ENCODE assay signal across 6 cellular contexts in the genomic region with DNA sequence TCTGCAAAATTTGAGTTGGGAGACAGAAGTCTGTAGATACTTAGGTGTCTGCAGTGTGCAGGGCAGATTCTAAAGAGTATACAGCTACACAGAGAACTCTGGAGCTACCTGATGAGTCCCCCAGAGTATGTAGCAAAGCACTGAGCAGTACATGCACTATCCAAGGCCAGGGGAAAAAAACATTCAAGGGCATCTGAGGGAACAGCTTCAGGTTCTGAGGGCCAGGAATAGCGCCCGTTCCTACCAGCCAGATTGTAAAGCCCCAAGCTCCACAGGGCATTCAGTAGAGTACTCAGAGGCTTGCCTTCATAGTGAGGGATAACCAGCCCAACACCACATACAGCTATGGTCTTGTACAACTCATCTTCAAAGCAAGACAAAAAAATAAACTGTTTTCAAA. TPM values are rescaled to one million over a fixed set of nuclear protein-coding genes. Genes with fewer than 3 reads are reported as not detected.
DNase-seq lines count a peak whose midpoint lies in the region; ATAC-seq, FAIRE-seq and TF ChIP-seq lines count a peak whose summit lies in the region.
"Not testable (repeated sequence)": the region's sequence is repeated elsewhere in the genome, so short reads cannot be mapped to it uniquely, and the experiment has no call there.

No MANE protein-coding gene starts in this region.

- not testable (repeated sequence) for H3K4me1 Mint-ChIP-seq in astrocyte (ENCODE audit: low read depth, unreplicated experiment)

- H3K9me3 ChIP-seq in A549; astrocyte (ENCODE audit: insufficient read depth, low read depth, low read length); body of pancreas; pancreas: not testable (repeated sequence)

- not testable (repeated sequence) for TF ChIP-seq RAD21 in A549 (conservative IDR thresholded peaks at IDR 0.05 in 1 of 2, IDR thresholded peaks at IDR 0.05 in 1 of 2)

- not testable (repeated sequence) for H3K4me3 ChIP-seq in A549; astrocyte (ENCODE audit: insufficient read depth, low read depth, low read length); body of pancreas; pancreas

- TF ChIP-seq POLR2A in A549 (IDR thresholded peaks at IDR 0.05; ENCODE audit: low read length); body of pancreas (IDR thresholded peaks at IDR 0.05): not testable (repeated sequence)

- CTCF ChIA-PET in A549 (lab: Yijun Ruan, JAX), result not testable (repeated sequence)

- DNase-seq in A549 (ENCODE audit: low read depth in 1 of 2, low spot score in 1 of 2); astrocyte (ENCODE audit: low read depth); Right ventricle myocardium superior; left ventricle myocardium superior: not testable (repeated sequence)
- DNase-seq in body of pancreas, result peak in 3 of 4 donors; percentile 35 to 68 (median 59)
- DNase-seq in pancreas, result peak in 2 of 6 donors; percentile 15 to 35

- peak; percentile 54 for FAIRE-seq in A549 (lab: Jason Lieb, UNC)
- peak; percentile 34 for FAIRE-seq in astrocyte (lab: Jason Lieb, UNC)
- not testable (repeated sequence) for FAIRE-seq in pancreas (lab: Jason Lieb, UNC)

- H3K4me1 ChIP-seq in A549; astrocyte (ENCODE audit: insufficient read depth, low read length); body of pancreas; pancreas: not testable (repeated sequence)

- H3K27me3 Mint-ChIP-seq in astrocyte (ENCODE audit: low read depth, unreplicated experiment), result not testable (repeated sequence)

- H3K27ac Mint-ChIP-seq in astrocyte (ENCODE audit: unreplicated experiment), result not testable (repeated sequence)

- intact Hi-C loops in body of pancreas (cut with DNase I); Right ventricle myocardium superior (cut with DNase I); left ventricle myocardium superior (cut with micrococcal nuclease); pancreas (cut with DNase I): not testable (repeated sequence)

- H3K9me3 Mint-ChIP-seq in astrocyte (ENCODE audit: unreplicated experiment), result not testable (repeated sequence)

- not testable (repeated sequence) for H3K27ac ChIP-seq in A549; astrocyte (ENCODE audit: low read depth, low read length); body of pancreas; pancreas

- no CpG with 5 or more reads among the region's 2 CpGs for WGBS in A549 (ENCODE audit: missing lambda C conversion rate)
- 52 to 100% methylated on average over 1 to 2 of the region's 2 CpGs for WGBS in body of pancreas, 2 donors
- 48 to 49% methylated on average over 2 of the region's 2 CpGs for WGBS in pancreas, 2 donors

- H3K79me2 ChIP-seq in astrocyte (ENCODE audit: insufficient read depth, low read length), result not testable (repeated sequence)

- H2AFZ ChIP-seq in astrocyte (ENCODE audit: low read depth, low read length), result not testable (repeated sequence)

- not testable (repeated sequence) for H3K9ac ChIP-seq in astrocyte (ENCODE audit: low read length)

- not testable (repeated sequence) for H3K36me3 ChIP-seq in astrocyte (ENCODE audit: insufficient read depth, low read length); body of pancreas (replicated peaks in 1 of 2; ENCODE audit: insufficient read depth in 1 of 2, low read depth in 2 of 2); pancreas

- not testable (repeated sequence) for TF ChIP-seq CTCF in A549 (IDR thresholded peaks at IDR 0.05); astrocyte (IDR thresholded peaks at IDR 0.05; ENCODE audit: insufficient read depth, low read depth, low read length); body of pancreas (IDR thresholded peaks at IDR 0.05); pancreas (IDR thresholded peaks at IDR 0.05)

- POLR2A ChIA-PET in A549 (lab: Yijun Ruan, JAX), result not testable (repeated sequence)

- ATAC-seq in A549, result not testable (repeated sequence)
- ATAC-seq in body of pancreas (peak; percentile 86), Right ventricle myocardium superior (ENCODE audit: poor library complexity) (peak; percentile 52), left ventricle myocardium superior (peak; percentile 64), pancreas (peak in 3 of 4 donors; percentile 66 to 98 (median 89))

- not testable (repeated sequence) for TF ChIP-seq EP300 in A549 (IDR thresholded peaks at IDR 0.05)

- not testable (repeated sequence) for H3K27me3 ChIP-seq in astrocyte (ENCODE audit: insufficient read depth, low read length); body of pancreas; pancreas

- not testable (repeated sequence) for H3K36me3 Mint-ChIP-seq in astrocyte (ENCODE audit: low read depth, unreplicated experiment)

- not testable (repeated sequence) for H4K20me1 ChIP-seq in astrocyte (ENCODE audit: insufficient read depth, low read length)

- H3K4me2 ChIP-seq in A549; astrocyte (ENCODE audit: low read length): not testable (repeated sequence)

- not testable (repeated sequence) for H3K4me3 Mint-ChIP-seq in astrocyte (ENCODE audit: unreplicated experiment)

RNA-seq across cellular contexts. Expression of gene THOC3, which starts 27.5 kb away (rescaled TPM):
- polyA plus RNA-seq in A549 (2011; rRNA removed) (76.8 and 153 TPM in 2 replicates), A549 (2017; fragmentation: RNase III; extraction: RNeasy Plus Mini Kit Qiagen cat#74134 plus additional on column Dnase treatment) (53.7 to 59.1 TPM (median 56.8 TPM) in 3 replicates), pancreas (10 to 100 TPM in 1 of 2 donors, 1 to 10 TPM in 1; 4.2 to 14.3 TPM)
- polyA plus RNA-seq in A549 (2012; cell fraction: cytosol; rRNA removed), result 95.5 and 105 TPM in 2 replicates
- 45.3 and 48.6 TPM in 2 replicates for polyA plus RNA-seq in A549 (2012; cell fraction: nucleus; rRNA removed)
- polyA minus RNA-seq in A549 (2011; rRNA and poly(A)+ RNA removed), result 52.1 and 61.8 TPM in 2 replicates
- total RNA-seq in astrocyte (55.0 and 55.1 TPM in 2 replicates), body of pancreas (10 to 100 TPM; 18.9 to 26.0 TPM), Right ventricle myocardium superior (8.1 TPM), left ventricle myocardium superior (8.6 TPM), pancreas (10 to 100 TPM in 4 of 6 donors, 1 to 10 TPM in 2; 7.2 to 20.5 (median 12.0) TPM)
